ENCODE assay signal across 8 cellular contexts in the genomic region with DNA sequence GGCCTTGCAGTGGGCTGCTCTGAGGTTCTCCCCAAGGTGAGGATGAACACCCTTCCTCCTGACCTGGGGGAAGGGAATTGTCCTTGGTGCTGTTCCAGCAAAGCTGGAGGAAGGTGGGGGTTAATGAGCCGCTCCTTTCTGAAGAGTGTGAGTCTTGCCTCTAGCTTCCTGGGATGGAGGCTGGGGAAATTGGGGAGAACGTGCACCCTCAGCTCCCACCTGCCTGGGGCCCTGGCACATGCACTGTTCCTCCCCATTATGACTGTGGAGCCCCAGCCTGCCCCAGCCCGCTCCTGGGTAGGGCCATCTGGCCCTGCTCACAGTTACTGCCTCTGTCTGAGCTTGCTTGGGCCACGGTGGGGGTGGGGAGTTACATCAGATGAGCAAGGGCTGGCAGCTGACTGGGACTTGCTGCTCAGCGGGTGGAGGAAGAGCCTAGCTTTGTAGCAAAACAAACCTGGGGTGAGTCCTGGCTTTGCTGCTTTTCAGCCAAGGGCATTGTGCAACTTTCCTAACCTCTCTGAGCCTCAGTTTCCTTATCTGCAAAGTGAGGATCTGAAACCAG. TPM values are rescaled to one million over a fixed set of nuclear protein-coding genes. Genes with fewer than 3 reads are reported as not detected.
DNase-seq lines count a peak whose midpoint lies in the region; ATAC-seq and TF ChIP-seq lines count a peak whose summit lies in the region.

No MANE protein-coding gene starts in this region.

- intact Hi-C loops in dorsolateral prefrontal cortex (cut with DNase I) = no loop called here
- intact Hi-C loops in mucosa of descending colon (cut with DNase I, micrococcal nuclease) = no loop called here

- ATAC-seq in mucosa of descending colon (peak; percentile 74), GM21786 (IDR thresholded peaks at IDR 0.05; ENCODE audit: unreplicated experiment) (no peak)

- TF ChIP-seq CTCF in dorsolateral prefrontal cortex (IDR thresholded peaks at IDR 0.05 in 54 of 56, conservative IDR thresholded peaks at IDR 0.05 in 2 of 56; ENCODE audit: low read depth in 1 of 56, partially characterized antibody in 56 of 56) (peak in 3 of 56 donors; percentile 11 to 32 (median 20)), mucosa of descending colon (IDR thresholded peaks at IDR 0.05) (no peak)

- H3K4me3 ChIP-seq in dorsolateral prefrontal cortex (peak overlapping the region in 30 of 59 donors; percentile 2 to 54 (median 28)), mucosa of descending colon (no peak overlapping the region)

- no peaks in the 10 kb centered on the region for H3K9me3 ChIP-seq in mucosa of descending colon

- peaks cover 23% of the 10 kb centered on the region for H3K4me1 ChIP-seq in mucosa of descending colon (ENCODE audit: low read depth)

- no peaks in the 10 kb centered on the region for H3K36me3 ChIP-seq in mucosa of descending colon (ENCODE audit: low read depth)

- no peaks in the 10 kb centered on the region for H3K27me3 ChIP-seq in dorsolateral prefrontal cortex

- peak overlapping the region in 52 of 59 donors; percentile 4 to 90 (median 76) for H3K27ac ChIP-seq in dorsolateral prefrontal cortex

- DNase-seq in NCI-H1436 (lab: John Stamatoyannopoulos, UW) (peak; percentile 21), NCI-H1436 treated with DMSO at 0.1 percent for 48 hours (lab: John Stamatoyannopoulos, UW) (no peak), NOMO-1 (lab: John Stamatoyannopoulos, UW; ENCODE audit: unreplicated experiment in 2 of 2) (peak; percentile 25 to 42), dorsolateral prefrontal cortex (peak; percentile 62 to 81 (median 76)), mucosa of descending colon (peak; percentile 62 to 80 (median 63)), ecto neural progenitor cell (ENCODE audit: low spot score) (no peak), A172 (ENCODE audit: low spot score) (no peak)

RNA-seq across cellular contexts. Expression of gene TNS4, which starts 11.1 kb away (rescaled TPM):
- total RNA-seq in dorsolateral prefrontal cortex = not detected
- 10 to 100 TPM in 1 of 3 donors, 1 to 10 TPM in 2; 3.0 to 13.1 (median 3.3) TPM for total RNA-seq in mucosa of descending colon
- total RNA-seq in A172 (2014; rRNA removed; shearing (Covaris generic)) = 0.02 and 0.14 TPM in 2 replicates

RNA-seq across cellular contexts. Expression of gene IGFBP4, which starts 47.1 kb away (rescaled TPM):
- total RNA-seq in dorsolateral prefrontal cortex (100 to 1,000 TPM in 2 of 120 experiments, 10 to 100 TPM in 115, 1 to 10 TPM in 3; 8.8 to 151 (median 22.2) TPM), mucosa of descending colon (100 to 1,000 TPM; 215 to 459 (median 244) TPM)
- total RNA-seq in A172 (2014; rRNA removed; shearing (Covaris generic)) = 2.9 and 6.6 TPM in 2 replicates

Comparison
In these comparisons a context has a peak if more than half of its experiments do, and no peak if none do; other contexts are left out.
1. DNase-seq: peak in NCI-H1436 (single experiment), NOMO-1 (2 of 2), dorsolateral prefrontal cortex (10 of 10) and mucosa of descending colon (3 of 3); none in NCI-H1436 treated with DMSO at 0.1 percent for 48 hours (single experiment), ecto neural progenitor cell (single experiment) and A172 (single experiment).